13 cellular contexts compared by ENCODE assay signal in the genomic region with DNA sequence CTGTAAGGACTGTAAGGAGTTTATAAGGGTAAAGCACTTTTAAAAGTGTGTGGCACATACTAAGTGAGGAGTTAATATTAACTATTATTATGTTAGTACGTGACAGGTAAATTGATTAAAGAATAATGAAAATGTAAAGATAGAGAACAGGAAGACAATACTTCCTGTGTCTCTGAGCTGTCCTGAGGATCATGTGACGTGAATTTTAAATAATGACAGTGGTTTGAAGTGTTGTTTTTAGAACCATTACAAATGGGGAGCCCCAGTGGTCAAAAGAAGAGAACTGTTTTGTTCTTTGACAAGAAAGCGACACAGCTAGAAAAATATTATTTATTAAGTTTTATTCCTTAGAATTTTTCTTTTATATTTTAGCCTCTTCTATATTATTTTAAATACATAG.
"Had no signal": no experiment of that assay in that cellular context is flagged by ENCODE, and none has a peak within 500 bp of the region (broad histone marks: within the 10 kb centered on the region; RNA-seq: fewer than 3 reads in every experiment).

No MANE protein-coding gene starts in this region.

- H2AFZ ChIP-seq: neural progenitor cell, parathyroid adenoma had no signal

- H3K4me1 ChIP-seq: parathyroid adenoma had no signal

- H3K4me3 Mint-ChIP-seq: activated CD4-positive, alpha-beta T cell treated with anti-CD3 and anti-CD28 coated beads, Interleukin-2, amount 10 ng/mL, durations not matched to agents 24 days and 14 days; activated naive CD4-positive, alpha-beta T cell treated with anti-CD3 and anti-CD28 coated beads for 36 hours; activated T-helper 17 cell treated with anti-CD3 and anti-CD28 coated beads, Interleukin-2, amount 50 U/mL, for 72 hours; dendritic cell treated with granulocyte-macrophage colony-stimulating factor and Interleukin-4, amounts not matched to agents 40 ng/mL and 50 ng/mL, for 4 days; mesothelial cell of epicardium; neural progenitor cell had no signal

- ATAC-seq: activated T-helper 17 cell treated with anti-CD3 and anti-CD28 coated beads, Interleukin-2, amount 50 U/mL, for 72 hours; body of pancreas had no signal

- H3K9me3 Mint-ChIP-seq: neural progenitor cell had no signal

- H3K27ac ChIP-seq: neural progenitor cell, parathyroid adenoma, thyroid gland had no signal

- H3K4me3 ChIP-seq: body of pancreas, neural progenitor cell, thyroid gland had no signal

- H3K4me1 Mint-ChIP-seq: mesothelial cell of epicardium had no signal

- H3K9me3 ChIP-seq: body of pancreas, thyroid gland had no signal

- H3K79me2 ChIP-seq: parathyroid adenoma had no signal

- H3K27me3 ChIP-seq: body of pancreas, neural progenitor cell, thyroid gland had no signal

- H3K27me3 Mint-ChIP-seq: activated CD4-positive, alpha-beta T cell treated with anti-CD3 and anti-CD28 coated beads, Interleukin-2, amount 10 ng/mL, durations not matched to agents 24 days and 14 days; dendritic cell treated with granulocyte-macrophage colony-stimulating factor and Interleukin-4, amounts not matched to agents 40 ng/mL and 50 ng/mL, for 4 days had no signal

- H3K9ac ChIP-seq: neural progenitor cell, parathyroid adenoma had no signal

- FAIRE-seq: urothelium cell line had no signal

- DNase-seq: activated CD4-positive, alpha-beta T cell treated with anti-CD3 and anti-CD28 coated beads, Interleukin-2, amount 10 ng/mL, durations not matched to agents 24 days and 14 days; activated naive CD4-positive, alpha-beta T cell treated with anti-CD3 and anti-CD28 coated beads for 36 hours; body of pancreas; central memory CD4-positive, alpha-beta T cell; hippocampal formation; stimulated activated CD4-positive, alpha-beta T cell treated with anti-CD3 and anti-CD28 coated beads, Interleukin-4, amount 100 ng/mL, for 4 hours; thyroid gland had no signal

- H3K36me3 Mint-ChIP-seq: mesothelial cell of epicardium, neural progenitor cell had no signal

- H3K4me2 ChIP-seq: neural progenitor cell had no signal

- H3K36me3 ChIP-seq: neural progenitor cell, thyroid gland had no signal

- H3K27ac Mint-ChIP-seq: activated CD4-positive, alpha-beta T cell treated with anti-CD3 and anti-CD28 coated beads, Interleukin-2, amount 10 ng/mL, durations not matched to agents 24 days and 14 days; activated naive CD4-positive, alpha-beta T cell treated with anti-CD3 and anti-CD28 coated beads for 36 hours; activated T-helper 17 cell treated with anti-CD3 and anti-CD28 coated beads, Interleukin-2, amount 50 U/mL, for 72 hours; dendritic cell treated with granulocyte-macrophage colony-stimulating factor and Interleukin-4, amounts not matched to agents 40 ng/mL and 50 ng/mL, for 4 days; mesothelial cell of epicardium; neural progenitor cell had no signal
